In the genomic region with DNA sequence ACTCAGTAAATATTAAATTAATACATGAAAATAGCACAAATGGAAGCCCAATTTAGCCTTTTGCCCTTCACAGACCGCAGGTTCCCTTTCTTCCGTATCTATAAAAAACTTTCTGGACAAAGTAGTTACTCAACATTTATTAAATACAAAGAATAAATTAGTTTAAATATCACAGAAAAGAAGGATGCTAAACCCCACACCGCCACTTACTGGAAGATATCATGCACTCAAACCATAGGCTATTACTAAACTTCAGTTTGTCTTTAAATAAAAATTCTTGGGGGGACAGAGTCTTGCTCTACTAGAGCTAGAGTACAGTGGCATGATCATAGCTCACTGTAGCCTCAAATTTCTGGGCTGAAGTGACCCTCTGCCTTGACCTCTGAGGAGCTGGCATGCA, we compare ENCODE assay signal across 15 cellular contexts.
"Had no signal": no experiment of that assay in that cellular context is flagged by ENCODE, and none has a peak within 500 bp of the region (broad histone marks: within the 10 kb centered on the region; RNA-seq: fewer than 3 reads in every experiment).

No MANE protein-coding gene starts in this region.

- DNase-seq: activated CD4-positive, alpha-beta T cell treated with anti-CD3 and anti-CD28 coated beads, Interleukin-2, amount 10 ng/mL, durations not matched to agents 7 days and 5 days; activated CD8-positive, alpha-beta memory T cell treated with anti-CD3 and anti-CD28 coated beads, Interleukin-2, amount 50 U/mL, for 48 hours; activated gamma-delta T cell; activated T-cell treated with anti-CD3 and anti-CD28 coated beads, Interleukin-2, amount 50 U/mL, for 72 hours; amniotic stem cell; body of pancreas; effector CD8-positive, alpha-beta T cell; islet precursor cell; stimulated activated CD4-positive, alpha-beta T cell treated with anti-CD3 and anti-CD28 coated beads, Interleukin-15, amount 100 ng/mL, for 24 hours; stimulated activated CD4-positive, alpha-beta T cell treated with anti-CD3 and anti-CD28 coated beads, Interleukin-4, amount 100 ng/mL, for 1 hour; stimulated activated naive B cell treated with anti-CD40 and anti-IgM and Interleukin-4, amounts not matched to agents 10 μg/mL and 1 μg/mL and 100 μg/mL, for 72 hours; tibial artery had no signal

- H3K27me3 ChIP-seq: body of pancreas, gastroesophageal sphincter, tibial artery had no signal

- H3K4me3 ChIP-seq: body of pancreas, gastroesophageal sphincter, tibial artery had no signal

- H3K27ac ChIP-seq: body of pancreas, gastroesophageal sphincter, tibial artery had no signal

- H3K9me3 ChIP-seq: body of pancreas, gastroesophageal sphincter, tibial artery had no signal

- ATAC-seq: activated naive CD4-positive, alpha-beta T cell treated with anti-CD3 and anti-CD28 coated beads, Interleukin-2, amount 50 U/mL, for 72 hours; activated T-cell treated with anti-CD3 and anti-CD28 coated beads, Interleukin-2, amount 50 U/mL, for 72 hours; body of pancreas; gastroesophageal sphincter; left lobe of liver; stimulated activated naive B cell treated with anti-CD40 and anti-IgM and Interleukin-4, amounts not matched to agents 10 μg/mL and 1 μg/mL and 100 μg/mL, for 72 hours had no signal

- H3K36me3 ChIP-seq: gastroesophageal sphincter, tibial artery had no signal
